Comparison of ENCODE assay signal across 8 cellular contexts in genomic region chr1:151510614-151510956, GRCh38. TPM values are rescaled to one million over a fixed set of nuclear protein-coding genes. Genes with fewer than 3 reads are reported as not detected.
DNase-seq lines count a peak whose midpoint lies in the region; ATAC-seq and TF ChIP-seq lines count a peak whose summit lies in the region.

No MANE protein-coding gene starts in this region.

- H3K4me1 ChIP-seq in heart left ventricle (peaks cover 0 to 23% (median 10%) of the 10 kb centered on the region in 12 donors), uterus (peaks cover 0 to 11% of the 10 kb centered on the region in 2 donors)

- H3K27ac ChIP-seq in heart left ventricle (peak overlapping the region in 4 of 12 donors; percentile 6 to 72 (median 20)), uterus (peak overlapping the region; percentile 70 to 82)

- H3K27me3 ChIP-seq in heart left ventricle = peaks cover 0 to 20% (median 6%) of the 10 kb centered on the region in 9 donors
- no peaks in the 10 kb centered on the region for H3K27me3 ChIP-seq in uterus

- TF ChIP-seq POLR2A in heart left ventricle (IDR thresholded peaks at IDR 0.05) (no peak), uterus (IDR thresholded peaks at IDR 0.05) (no peak)

- H3K4me1 Mint-ChIP-seq in MCF 10A (ENCODE audit: insufficient read depth, unreplicated experiment) (peaks cover 28% of the 10 kb centered on the region), mesothelial cell of epicardium (peaks cover 36% of the 10 kb centered on the region)

- TF ChIP-seq CTCF in heart left ventricle (IDR thresholded peaks at IDR 0.05) (no peak), MCF 10A (IDR thresholded peaks at IDR 0.05; ENCODE audit: unreplicated experiment) (no peak), mesothelial cell of epicardium (IDR thresholded peaks at IDR 0.05; ENCODE audit: unreplicated experiment) (no peak), uterus (IDR thresholded peaks at IDR 0.05) (no peak)

- ATAC-seq in heart left ventricle = no peak
- no peak for ATAC-seq in Right ventricle myocardium inferior
- ATAC-seq in HG03432 (IDR thresholded peaks at IDR 0.05; ENCODE audit: unreplicated experiment) = no peak

- H3K4me3 ChIP-seq in heart left ventricle (peak overlapping the region; percentile 28 to 87 (median 68)), uterus (peak overlapping the region; percentile 31 to 61)

- H3K27ac Mint-ChIP-seq in MCF 10A (ENCODE audit: low read depth, unreplicated experiment) (no peak overlapping the region), mesothelial cell of epicardium (peak overlapping the region; percentile 86)

- H3K4me3 Mint-ChIP-seq in MCF 10A (ENCODE audit: unreplicated experiment) (peak overlapping the region; percentile 75), mesothelial cell of epicardium (peak overlapping the region; percentile 73)

- POLR2A ChIA-PET in MCF 10A (lab: Yijun Ruan, JAX) = interaction anchor here (0.6 to 2.7 kb wide), 13 partner anchors 13 to 326 kb away, joined by 3 to 20 read pairs (median 6); partner anchors contain the start of genes POGZ and TUFT1

- H3K9me3 Mint-ChIP-seq in MCF 10A (ENCODE audit: unreplicated experiment) = no peaks in the 10 kb centered on the region
- H3K9me3 Mint-ChIP-seq in mesothelial cell of epicardium = no peaks in the 10 kb centered on the region

- no peaks in the 10 kb centered on the region for H3K9me3 ChIP-seq in heart left ventricle
- H3K9me3 ChIP-seq in uterus = no peaks in the 10 kb centered on the region

- DNase-seq in heart left ventricle (no peak), Right ventricle myocardium inferior (ENCODE audit: missing footprints) (no peak), MCF 10A (ENCODE audit: unreplicated experiment) (no peak), mesothelial cell of epicardium (ENCODE audit: low spot score in 2 of 2, unreplicated experiment in 2 of 2) (no peak), uterus (no peak), kidney glomerular epithelial cell (lab: John Stamatoyannopoulos, UW) (no peak), SHP77 treated with DMSO at 0.1 percent for 48 hours (lab: John Stamatoyannopoulos, UW) (no peak)

- BruUV-seq in MCF 10A (replicated peaks; lab: Mats Ljungman, UMichigan) = no TSS peak

- intact Hi-C loops in heart left ventricle (cut with DNase I) (no loop called here), Right ventricle myocardium inferior (cut with DNase I) (no loop called here), MCF 10A (cut with micrococcal nuclease) (no loop called here), uterus (cut with DNase I; ENCODE audit: low total_unique reads) (no loop called here)

- H3K36me3 ChIP-seq in heart left ventricle (no peaks in the 10 kb centered on the region), uterus (no peaks in the 10 kb centered on the region)

- H3K36me3 Mint-ChIP-seq in MCF 10A (ENCODE audit: insufficient read depth, unreplicated experiment) = peaks cover 4% of the 10 kb centered on the region
- H3K36me3 Mint-ChIP-seq in mesothelial cell of epicardium = no peaks in the 10 kb centered on the region

- CTCF ChIA-PET in MCF 10A (lab: Yijun Ruan, JAX) = interaction anchor here (0.6 to 3.2 kb wide), 7 partner anchors 22 to 527 kb away, joined by 3 to 9 read pairs (median 4); partner anchors contain the start of gene TUFT1

- 7 to 15% (median 14%) methylated on average over 10 of the region's 10 CpGs for WGBS in heart left ventricle, 4 donors

- H3K27me3 Mint-ChIP-seq in MCF 10A (ENCODE audit: insufficient read depth, unreplicated experiment) = peaks cover 22% of the 10 kb centered on the region
- H3K27me3 Mint-ChIP-seq in mesothelial cell of epicardium (ENCODE audit: low read depth) = peaks cover 20% of the 10 kb centered on the region

RNA-seq across cellular contexts. Expression of gene CGN, which starts 0.6 kb away (rescaled TPM):
- total RNA-seq in heart left ventricle = 10 to 100 TPM in 1 of 9 donors, under 1 TPM in 4, not detected in 4; 0.09 to 21.0 (median 0.29) TPM
- polyA plus RNA-seq in heart left ventricle = under 1 TPM; 0.08 to 0.18 TPM
- 0.22 TPM for total RNA-seq in Right ventricle myocardium inferior
- total RNA-seq in MCF 10A (2022) = 0.32 and 0.33 TPM in 2 replicates
- 37.5 to 39.1 TPM (median 38.9 TPM) in 3 replicates for total RNA-seq in mesothelial cell of epicardium
- 1 to 10 TPM in 2 of 4 donors, under 1 TPM in 2; under 0.01 to 7.3 (median 0.85) TPM for total RNA-seq in uterus

RNA-seq across cellular contexts. Expression of gene TUFT1, which starts 29.5 kb away (rescaled TPM):
- total RNA-seq in heart left ventricle (10 to 100 TPM in 1 of 9 donors, 1 to 10 TPM in 8; 2.1 to 13.6 (median 4.3) TPM), Right ventricle myocardium inferior (3.5 TPM), MCF 10A (2022) (90.6 and 162 TPM in 2 replicates), mesothelial cell of epicardium (14.8 to 17.3 TPM (median 17.3 TPM) in 3 replicates), uterus (1 to 10 TPM in 3 of 4 donors, under 1 TPM in 1; 0.29 to 7.3 (median 5.0) TPM)
- 1 to 10 TPM; 2.4 to 5.0 TPM for polyA plus RNA-seq in heart left ventricle

RNA-seq across cellular contexts. Expression of gene POGZ, which starts 51.3 kb away (rescaled TPM):
- total RNA-seq in heart left ventricle = 10 to 100 TPM; 26.0 to 64.3 (median 35.5) TPM
- 10 to 100 TPM; 11.4 to 20.6 TPM for polyA plus RNA-seq in heart left ventricle
- total RNA-seq in Right ventricle myocardium inferior = 37.7 TPM
- total RNA-seq in MCF 10A (2022) = 92.1 and 92.2 TPM in 2 replicates
- total RNA-seq in mesothelial cell of epicardium = 169 to 182 TPM (median 179 TPM) in 3 replicates
- 100 to 1,000 TPM in 1 of 4 donors, 10 to 100 TPM in 3; 34.3 to 191 (median 62.8) TPM for total RNA-seq in uterus
